ENCODE assay signal across 8 cellular contexts in genomic region chr1:193103759-193104495, GRCh38. TPM values are rescaled to one million over a fixed set of nuclear protein-coding genes. Genes with fewer than 3 reads are reported as not detected.
DNase-seq lines count a peak whose midpoint lies in the region; FAIRE-seq and TF ChIP-seq lines count a peak whose summit lies in the region.

No MANE protein-coding gene starts in this region.

- H3K9me3 Mint-ChIP-seq in activated CD4-positive, alpha-beta T cell treated with anti-CD3 and anti-CD28 coated beads, Interleukin-2, amount 10 ng/mL, durations not matched to agents 7 days and 5 days, result no peaks in the 10 kb centered on the region
- H3K9me3 Mint-ChIP-seq in activated T-helper 1 cell treated with anti-CD3 and anti-CD28 coated beads, Interleukin-12 subunit alpha, Interleukin-12 subunit beta, Interleukin-2, Interleukin-4 antibody, amounts not matched to agents 30 ng/mL and 10 ng/mL and 1 ng/mL, durations not matched to agents 14 hours and 24 hours and 36 hours, result no peaks in the 10 kb centered on the region
- no peaks in the 10 kb centered on the region for H3K9me3 Mint-ChIP-seq in immature natural killer cell

- TF ChIP-seq POLR2A in H54 (IDR thresholded peaks at IDR 0.05; ENCODE audit: low read depth, low read length), result no peak

- H3K9ac ChIP-seq in subcutaneous abdominal adipose tissue (ENCODE audit: low read length in 5 of 5), result peak overlapping the region; percentile 85 to 94 (median 88)

- H3K4me1 Mint-ChIP-seq in activated CD4-positive, alpha-beta T cell treated with anti-CD3 and anti-CD28 coated beads, Interleukin-2, amount 10 ng/mL, durations not matched to agents 7 days and 5 days, result peaks cover 26% of the 10 kb centered on the region
- peaks cover 24% of the 10 kb centered on the region for H3K4me1 Mint-ChIP-seq in activated T-helper 1 cell treated with anti-CD3 and anti-CD28 coated beads, Interleukin-12 subunit alpha, Interleukin-12 subunit beta, Interleukin-2, Interleukin-4 antibody, amounts not matched to agents 30 ng/mL and 10 ng/mL and 1 ng/mL, durations not matched to agents 14 hours and 24 hours and 36 hours (ENCODE audit: low read depth)
- H3K4me1 Mint-ChIP-seq in immature natural killer cell, result peaks cover 22 to 26% of the 10 kb centered on the region in 2 donors

- CTCF ChIA-PET in activated CD4-positive, alpha-beta T cell treated with anti-CD3 and anti-CD28 coated beads, Interleukin-2, amount 10 ng/mL, durations not matched to agents 7 days and 5 days (lab: Charles Lee), result interaction anchor here (0.6 to 3.3 kb wide), 6 partner anchors 18 to 563 kb away, joined by 3 to 15 read pairs (median 4); partner anchors contain the start of genes CDC73, RO60 and UCHL5

- peaks cover 8% of the 10 kb centered on the region for H3K36me3 Mint-ChIP-seq in activated CD4-positive, alpha-beta T cell treated with anti-CD3 and anti-CD28 coated beads, Interleukin-2, amount 10 ng/mL, durations not matched to agents 7 days and 5 days (ENCODE audit: low read depth)
- H3K36me3 Mint-ChIP-seq in activated T-helper 1 cell treated with anti-CD3 and anti-CD28 coated beads, Interleukin-12 subunit alpha, Interleukin-12 subunit beta, Interleukin-2, Interleukin-4 antibody, amounts not matched to agents 30 ng/mL and 10 ng/mL and 1 ng/mL, durations not matched to agents 14 hours and 24 hours and 36 hours (ENCODE audit: low read depth), result peaks cover 11% of the 10 kb centered on the region
- peaks cover 0 to 8% (median 1%) of the 10 kb centered on the region in 3 donors for H3K36me3 Mint-ChIP-seq in immature natural killer cell

- peak overlapping the region; percentile 94 for H3K27ac ChIP-seq in subcutaneous abdominal adipose tissue (ENCODE audit: low read depth, low read length)

- peak overlapping the region; percentile 95 for H3K4me3 Mint-ChIP-seq in activated CD4-positive, alpha-beta T cell treated with anti-CD3 and anti-CD28 coated beads, Interleukin-2, amount 10 ng/mL, durations not matched to agents 7 days and 5 days
- H3K4me3 Mint-ChIP-seq in activated T-helper 1 cell treated with anti-CD3 and anti-CD28 coated beads, Interleukin-12 subunit alpha, Interleukin-12 subunit beta, Interleukin-2, Interleukin-4 antibody, amounts not matched to agents 30 ng/mL and 10 ng/mL and 1 ng/mL, durations not matched to agents 14 hours and 24 hours and 36 hours, result peak overlapping the region; percentile 92
- peak overlapping the region; percentile 90 to 98 (median 96) for H3K4me3 Mint-ChIP-seq in immature natural killer cell

- H3K27ac Mint-ChIP-seq in activated CD4-positive, alpha-beta T cell treated with anti-CD3 and anti-CD28 coated beads, Interleukin-2, amount 10 ng/mL, durations not matched to agents 7 days and 5 days, result peak overlapping the region; percentile 88
- H3K27ac Mint-ChIP-seq in activated T-helper 1 cell treated with anti-CD3 and anti-CD28 coated beads, Interleukin-12 subunit alpha, Interleukin-12 subunit beta, Interleukin-2, Interleukin-4 antibody, amounts not matched to agents 30 ng/mL and 10 ng/mL and 1 ng/mL, durations not matched to agents 14 hours and 24 hours and 36 hours, result no peak overlapping the region
- peak overlapping the region; percentile 83 to 93 (median 88) for H3K27ac Mint-ChIP-seq in immature natural killer cell

- POLR2A ChIA-PET in activated CD4-positive, alpha-beta T cell treated with anti-CD3 and anti-CD28 coated beads, Interleukin-2, amount 10 ng/mL, durations not matched to agents 7 days and 5 days (lab: Charles Lee), result no interaction called here

- intact Hi-C loops in activated T-helper 1 cell treated with anti-CD3 and anti-CD28 coated beads, Interleukin-12 subunit alpha, Interleukin-12 subunit beta, Interleukin-2, Interleukin-4 antibody, amounts not matched to agents 30 ng/mL and 10 ng/mL and 1 ng/mL, durations not matched to agents 14 hours and 24 hours and 36 hours (cut with micrococcal nuclease), result loop anchor here (1.0 kb wide), 1 partner anchor 296 kb away; no protein-coding TSS in a partner anchor

- H3K27me3 ChIP-seq in subcutaneous abdominal adipose tissue (ENCODE audit: control insufficient read depth in 5 of 5, insufficient read depth in 4 of 5, low read length in 5 of 5), result no peaks in the 10 kb centered on the region

- peaks cover 4 to 39% (median 27%) of the 10 kb centered on the region in 5 donors for H3K4me1 ChIP-seq in subcutaneous abdominal adipose tissue (ENCODE audit: control insufficient read depth in 5 of 5, insufficient read depth in 5 of 5, low read length in 5 of 5)

- H3K4me3 ChIP-seq in subcutaneous abdominal adipose tissue (ENCODE audit: low read depth in 1 of 5, low read length in 5 of 5), result peak overlapping the region; percentile 74 to 95 (median 78)

- no peaks in the 10 kb centered on the region for H3K27me3 Mint-ChIP-seq in activated CD4-positive, alpha-beta T cell treated with anti-CD3 and anti-CD28 coated beads, Interleukin-2, amount 10 ng/mL, durations not matched to agents 7 days and 5 days
- peaks cover 8% of the 10 kb centered on the region for H3K27me3 Mint-ChIP-seq in activated T-helper 1 cell treated with anti-CD3 and anti-CD28 coated beads, Interleukin-12 subunit alpha, Interleukin-12 subunit beta, Interleukin-2, Interleukin-4 antibody, amounts not matched to agents 30 ng/mL and 10 ng/mL and 1 ng/mL, durations not matched to agents 14 hours and 24 hours and 36 hours (ENCODE audit: insufficient read depth)
- peaks cover 0 to 7% (median 2%) of the 10 kb centered on the region in 3 donors for H3K27me3 Mint-ChIP-seq in immature natural killer cell (ENCODE audit: low read depth in 3 of 3)

- FAIRE-seq in H54 (lab: Jason Lieb, UNC), result no peak

- no peak for DNase-seq in activated CD4-positive, alpha-beta T cell treated with anti-CD3 and anti-CD28 coated beads, Interleukin-2, amount 10 ng/mL, durations not matched to agents 7 days and 5 days
- no peak for DNase-seq in activated CD4-positive, alpha-beta T cell treated with anti-CD3 and anti-CD28 coated beads for 4 hours
- DNase-seq in activated T-helper 1 cell treated with anti-CD3 and anti-CD28 coated beads, Interleukin-12 subunit alpha, Interleukin-12 subunit beta, Interleukin-2, Interleukin-4 antibody, amounts not matched to agents 30 ng/mL and 10 ng/mL and 1 ng/mL, durations not matched to agents 14 hours and 24 hours and 36 hours (ENCODE audit: low spot score), result no peak
- DNase-seq in immature natural killer cell (no peak), NOMO-1 treated with dmso at 0.1 percent for 144 hours (lab: John Stamatoyannopoulos, UW; ENCODE audit: unreplicated experiment) (no peak), ACHN (no peak), H54 (ENCODE audit: insufficient read length, low spot score) (no peak)

- H3K9me3 ChIP-seq in subcutaneous abdominal adipose tissue (ENCODE audit: control insufficient read depth in 5 of 5, low read length in 5 of 5), result no peaks in the 10 kb centered on the region

- in situ Hi-C loops in ACHN (cut with HindIII; ENCODE audit: low pct_ligation_motif_present, low pct_unique_long_range_greater_than_20kb, low sequenced_read_pairs), result no loop called here

- H3K36me3 ChIP-seq in subcutaneous abdominal adipose tissue (ENCODE audit: control insufficient read depth in 5 of 5, insufficient read depth in 5 of 5, low read length in 5 of 5), result peaks cover 10 to 20% (median 17%) of the 10 kb centered on the region in 5 donors

RNA-seq across cellular contexts. Expression of gene GLRX2, which starts 1.3 kb away (rescaled TPM):
- 10 to 100 TPM; 18.7 to 19.5 TPM for total RNA-seq in activated CD4-positive, alpha-beta T cell treated with anti-CD3 and anti-CD28 coated beads, Interleukin-2, amount 10 ng/mL, durations not matched to agents 7 days and 5 days
- 29.6 and 32.9 TPM in 2 replicates for total RNA-seq in activated T-helper 1 cell treated with anti-CD3 and anti-CD28 coated beads, Interleukin-12 subunit alpha, Interleukin-12 subunit beta, Interleukin-2, Interleukin-4 antibody, amounts not matched to agents 30 ng/mL and 10 ng/mL and 1 ng/mL, durations not matched to agents 14 hours and 24 hours and 36 hours
- 10 to 100 TPM; 12.6 to 21.2 (median 17.5) TPM for polyA plus RNA-seq in immature natural killer cell

RNA-seq across cellular contexts. Expression of gene CDC73, which starts 17.9 kb away (rescaled TPM):
- 10 to 100 TPM; 53.9 to 66.2 TPM for total RNA-seq in activated CD4-positive, alpha-beta T cell treated with anti-CD3 and anti-CD28 coated beads, Interleukin-2, amount 10 ng/mL, durations not matched to agents 7 days and 5 days
- 56.1 and 57.3 TPM in 2 replicates for total RNA-seq in activated T-helper 1 cell treated with anti-CD3 and anti-CD28 coated beads, Interleukin-12 subunit alpha, Interleukin-12 subunit beta, Interleukin-2, Interleukin-4 antibody, amounts not matched to agents 30 ng/mL and 10 ng/mL and 1 ng/mL, durations not matched to agents 14 hours and 24 hours and 36 hours
- polyA plus RNA-seq in immature natural killer cell, result 100 to 1,000 TPM in 1 of 3 donors, 10 to 100 TPM in 2; 64.6 to 107 (median 67.7) TPM

RNA-seq across cellular contexts. Expression of gene RO60, which starts 44.5 kb away (rescaled TPM):
- total RNA-seq in activated CD4-positive, alpha-beta T cell treated with anti-CD3 and anti-CD28 coated beads, Interleukin-2, amount 10 ng/mL, durations not matched to agents 7 days and 5 days, result 10 to 100 TPM; 51.5 to 60.2 TPM
- total RNA-seq in activated T-helper 1 cell treated with anti-CD3 and anti-CD28 coated beads, Interleukin-12 subunit alpha, Interleukin-12 subunit beta, Interleukin-2, Interleukin-4 antibody, amounts not matched to agents 30 ng/mL and 10 ng/mL and 1 ng/mL, durations not matched to agents 14 hours and 24 hours and 36 hours, result 68.7 and 70.0 TPM in 2 replicates
- 100 to 1,000 TPM; 105 to 151 (median 149) TPM for polyA plus RNA-seq in immature natural killer cell

RNA-seq across cellular contexts. Expression of gene UCHL5, which starts 44.8 kb away (rescaled TPM):
- 10 to 100 TPM; 47.7 to 58.9 TPM for total RNA-seq in activated CD4-positive, alpha-beta T cell treated with anti-CD3 and anti-CD28 coated beads, Interleukin-2, amount 10 ng/mL, durations not matched to agents 7 days and 5 days
- total RNA-seq in activated T-helper 1 cell treated with anti-CD3 and anti-CD28 coated beads, Interleukin-12 subunit alpha, Interleukin-12 subunit beta, Interleukin-2, Interleukin-4 antibody, amounts not matched to agents 30 ng/mL and 10 ng/mL and 1 ng/mL, durations not matched to agents 14 hours and 24 hours and 36 hours, result 88.1 and 93.1 TPM in 2 replicates
- 100 to 1,000 TPM in 2 of 3 donors, 10 to 100 TPM in 1; 95.6 to 149 (median 111) TPM for polyA plus RNA-seq in immature natural killer cell
